In the genomic region with DNA sequence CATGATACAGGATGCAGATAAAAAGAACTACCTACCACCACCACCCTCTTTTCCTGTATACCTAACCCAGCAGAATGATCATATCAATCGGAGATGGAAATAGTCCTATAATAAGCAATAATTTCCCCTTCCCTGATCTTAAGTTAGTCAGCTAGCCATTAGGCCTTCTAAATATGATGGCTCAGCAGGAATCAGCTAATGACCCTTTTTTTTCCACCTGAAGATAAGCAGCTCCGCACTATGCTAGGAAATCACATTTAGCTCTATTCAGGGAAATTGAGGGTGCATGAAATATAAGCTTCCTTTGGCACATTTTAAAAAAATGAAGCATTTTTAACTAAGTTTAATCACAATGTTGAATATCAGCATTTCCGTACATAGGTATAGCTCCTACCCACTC, we compare ENCODE assay signal across 24 cellular contexts.
DNase-seq lines count a peak whose midpoint lies in the region; ATAC-seq, FAIRE-seq and TF ChIP-seq lines count a peak whose summit lies in the region.
"Had no signal": no experiment of that assay in that cellular context is flagged by ENCODE, and none has a peak within 500 bp of the region (broad histone marks: within the 10 kb centered on the region; RNA-seq: fewer than 3 reads in every experiment).

No MANE protein-coding gene starts in this region.

- no peaks in the 10 kb centered on the region for H4K20me1 ChIP-seq in HepG2 (ENCODE audit: insufficient read depth, low read length)
- H4K20me1 ChIP-seq: BLaER1 treated with 17β-estradiol and CSF1 and Interleukin-3, amounts not matched to agents 10 nM and 100 nM had no signal

- DNase-seq in HepG2 (ENCODE audit: low spot score), result no peak
- DNase-seq in right lobe of liver, result no peak
- DNase-seq in GM12892 (ENCODE audit: insufficient read length), result no peak
- DNase-seq: ACHN; AML-193; BE2C; CD4-positive, alpha-beta T cell; CD8-positive, alpha-beta memory T cell; DMS 273 treated with DMSO at 0.1 percent for 48 hours; DMS79; EL; GDM1; GM23248; H7; HCEC 1CT had no signal

- no peak overlapping the region for H3K4me3 ChIP-seq in HepG2 (replicated peaks in 1 of 3; ENCODE audit: insufficient read depth in 1 of 3, low read depth in 2 of 3, low read length in 3 of 3)
- no peak overlapping the region for H3K4me3 ChIP-seq in right lobe of liver
- peak overlapping the region; percentile 4 for H3K4me3 ChIP-seq in endocrine pancreas (ENCODE audit: control insufficient read depth, insufficient read depth, low read length)
- H3K4me3 ChIP-seq in parathyroid adenoma (ENCODE audit: low read depth, low read length), result no peak overlapping the region
- H3K4me3 ChIP-seq: BLaER1 treated with 17β-estradiol and CSF1 and Interleukin-3, amounts not matched to agents 10 nM and 100 nM; GM12878; GM23248 had no signal

- intact Hi-C loops in HepG2 (cut with micrococcal nuclease; ENCODE audit: unreplicated experiment), result no loop called here
- intact Hi-C loops in right lobe of liver (cut with DNase I), result no loop called here

- TF ChIP-seq POLR2A in HepG2 (IDR thresholded peaks at IDR 0.05; ENCODE audit: insufficient read depth in 1 of 2, low read depth in 2 of 2, low read length in 2 of 2) (no peak), right lobe of liver (IDR thresholded peaks at IDR 0.05) (no peak), GM12892 (IDR thresholded peaks at IDR 0.05; ENCODE audit: low read depth, low read length) (no peak)

- TF ChIP-seq CTCF in HepG2 (CRISPR knock-in tag; IDR thresholded peaks at IDR 0.05) (no peak), right lobe of liver (IDR thresholded peaks at IDR 0.05) (no peak), parathyroid adenoma (IDR thresholded peaks at IDR 0.05) (no peak)

- CTCF ChIA-PET in HepG2 (lab: Yijun Ruan, JAX; ENCODE audit: low intra/inter-chr PET ratio, low total read pairs), result no interaction called here

- ATAC-seq in HepG2 (no peak), right lobe of liver (no peak), GM21360 (IDR thresholded peaks at IDR 0.05; ENCODE audit: unreplicated experiment) (no peak)
- ATAC-seq: GM12878 had no signal

- H3K79me2 ChIP-seq in HepG2 (ENCODE audit: insufficient read depth, low read length) (no peaks in the 10 kb centered on the region), parathyroid adenoma (no peaks in the 10 kb centered on the region)

- H3K9me3 ChIP-seq in HepG2 (ENCODE audit: low read length), result no peaks in the 10 kb centered on the region
- no peaks in the 10 kb centered on the region for H3K9me3 ChIP-seq in right lobe of liver
- H3K9me3 ChIP-seq in endocrine pancreas (ENCODE audit: control insufficient read depth, low read length), result no peaks in the 10 kb centered on the region
- H3K9me3 ChIP-seq in parathyroid adenoma (ENCODE audit: control insufficient read depth, low read length), result no peaks in the 10 kb centered on the region
- H3K9me3 ChIP-seq: BE2C; BLaER1 treated with 17β-estradiol and CSF1 and Interleukin-3, amounts not matched to agents 10 nM and 100 nM had no signal

- POLR2A ChIA-PET in HepG2 (lab: Yijun Ruan, JAX), result no interaction called here

- H3K27me3 ChIP-seq in HepG2 (ENCODE audit: control insufficient read depth in 1 of 2, insufficient read depth in 2 of 2, low read length in 2 of 2) (no peaks in the 10 kb centered on the region), right lobe of liver (no peaks in the 10 kb centered on the region), endocrine pancreas (ENCODE audit: control insufficient read depth, insufficient read depth, low read length) (no peaks in the 10 kb centered on the region), parathyroid adenoma (ENCODE audit: control insufficient read depth, insufficient read depth, low read length) (no peaks in the 10 kb centered on the region)
- H3K27me3 ChIP-seq: BE2C; BLaER1 treated with 17β-estradiol and CSF1 and Interleukin-3, amounts not matched to agents 10 nM and 100 nM had no signal

- in situ Hi-C loops in HepG2 (cut with HindIII; ENCODE audit: extremely low pct_ligation_motif_present, low pct_unique_long_range_greater_than_20kb), result no loop called here

- FAIRE-seq in HepG2 (lab: Jason Lieb, UNC) (no peak), GM12892 (lab: Jason Lieb, UNC) (no peak)
- FAIRE-seq: A204.1, D721Med, GM12878, H1 had no signal

- H3K4me2 ChIP-seq in HepG2 (ENCODE audit: low read depth, low read length) (no peak overlapping the region), parathyroid adenoma (ENCODE audit: low read length) (peak overlapping the region; percentile 33)
- H3K4me2 ChIP-seq: BLaER1 treated with 17β-estradiol and CSF1 and Interleukin-3, amounts not matched to agents 10 nM and 100 nM had no signal

- H3K9ac ChIP-seq in HepG2 (ENCODE audit: insufficient read depth, low read depth, low read length), result no peak overlapping the region
- H3K9ac ChIP-seq in endocrine pancreas (ENCODE audit: control insufficient read depth, insufficient read depth, low read length), result no peak overlapping the region
- H3K9ac ChIP-seq in parathyroid adenoma, result no peak overlapping the region
- H3K9ac ChIP-seq: BLaER1 treated with 17β-estradiol and CSF1 and Interleukin-3, amounts not matched to agents 10 nM and 100 nM; GM23248 had no signal

- H3K36me3 ChIP-seq in HepG2 (replicated peaks in 1 of 2; ENCODE audit: control insufficient read depth in 1 of 2, insufficient read depth in 2 of 2, low read length in 2 of 2), result no peaks in the 10 kb centered on the region
- H3K36me3 ChIP-seq in right lobe of liver, result no peaks in the 10 kb centered on the region
- no peaks in the 10 kb centered on the region for H3K36me3 ChIP-seq in endocrine pancreas (ENCODE audit: control insufficient read depth, insufficient read depth, low read length)
- no peaks in the 10 kb centered on the region for H3K36me3 ChIP-seq in parathyroid adenoma (ENCODE audit: control insufficient read depth, insufficient read depth, low read length)
- H3K36me3 ChIP-seq: BE2C; BLaER1 treated with 17β-estradiol and CSF1 and Interleukin-3, amounts not matched to agents 10 nM and 100 nM had no signal

- no peak overlapping the region for H2AFZ ChIP-seq in HepG2 (ENCODE audit: low read length)
- H2AFZ ChIP-seq in parathyroid adenoma, result no peak overlapping the region
- H2AFZ ChIP-seq: GM23248 had no signal

- H3K4me1 ChIP-seq in HepG2 (ENCODE audit: insufficient read depth, low read length) (no peaks in the 10 kb centered on the region), right lobe of liver (no peaks in the 10 kb centered on the region), endocrine pancreas (ENCODE audit: control insufficient read depth, insufficient read depth, low read length) (peaks cover 10% of the 10 kb centered on the region), parathyroid adenoma (no peaks in the 10 kb centered on the region)
- H3K4me1 ChIP-seq: BE2C; BLaER1 treated with 17β-estradiol and CSF1 and Interleukin-3, amounts not matched to agents 10 nM and 100 nM had no signal

- TF ChIP-seq EP300 in HepG2 (IDR thresholded peaks at IDR 0.05; ENCODE audit: low read depth in 2 of 2, low read length in 2 of 2) (no peak), HepG2 (CRISPR knock-in tag; IDR thresholded peaks at IDR 0.05; ENCODE audit: borderline replicate concordance) (no peak)

- no peak overlapping the region for H3K27ac ChIP-seq in HepG2 (ENCODE audit: extremely low read length, insufficient read depth, low read length)
- H3K27ac ChIP-seq in right lobe of liver, result no peak overlapping the region
- H3K27ac ChIP-seq in parathyroid adenoma, result no peak overlapping the region
- H3K27ac ChIP-seq: 22Rv1; BLaER1 treated with 17β-estradiol and CSF1 and Interleukin-3, amounts not matched to agents 10 nM and 100 nM; GM23248 had no signal

- no peak for TF ChIP-seq RAD21 in HepG2 (CRISPR knock-in tag; IDR thresholded peaks at IDR 0.05)

- BruUV-seq in HepG2 (replicated peaks; lab: Mats Ljungman, UMichigan), result no TSS peak

- 63% methylated on average over 3 of the region's 3 CpGs for WGBS in HepG2 (ENCODE audit: low lambda C conversion rate)
- WGBS in right lobe of liver (ENCODE audit: insufficient coverage, low coverage, low lambda C conversion rate, missing lambda C conversion rate), result 85% methylated on average over 3 of the region's 3 CpGs

TF ChIP-seq in HepG2, 621 proteins besides CTCF, POLR2A, EP300 and RAD21 (continues in another document):
- no peak for TF ChIP-seq HOXA7 (CRISPR knock-in tag; IDR thresholded peaks at IDR 0.05)
- no peak for TF ChIP-seq ZBTB26 (CRISPR knock-in tag; IDR thresholded peaks at IDR 0.05; ENCODE audit: borderline replicate concordance)
- peak; percentile 39 to 70; a peak in 3 of 4 replicates for TF ChIP-seq MAFK (conservative IDR thresholded peaks at IDR 0.05 in 1 of 2, IDR thresholded peaks at IDR 0.05 in 1 of 2; ENCODE audit: low read length in 2 of 2)
- no peak for TF ChIP-seq RCOR2 (CRISPR knock-in tag; IDR thresholded peaks at IDR 0.05)
- TF ChIP-seq, protein P1, sequence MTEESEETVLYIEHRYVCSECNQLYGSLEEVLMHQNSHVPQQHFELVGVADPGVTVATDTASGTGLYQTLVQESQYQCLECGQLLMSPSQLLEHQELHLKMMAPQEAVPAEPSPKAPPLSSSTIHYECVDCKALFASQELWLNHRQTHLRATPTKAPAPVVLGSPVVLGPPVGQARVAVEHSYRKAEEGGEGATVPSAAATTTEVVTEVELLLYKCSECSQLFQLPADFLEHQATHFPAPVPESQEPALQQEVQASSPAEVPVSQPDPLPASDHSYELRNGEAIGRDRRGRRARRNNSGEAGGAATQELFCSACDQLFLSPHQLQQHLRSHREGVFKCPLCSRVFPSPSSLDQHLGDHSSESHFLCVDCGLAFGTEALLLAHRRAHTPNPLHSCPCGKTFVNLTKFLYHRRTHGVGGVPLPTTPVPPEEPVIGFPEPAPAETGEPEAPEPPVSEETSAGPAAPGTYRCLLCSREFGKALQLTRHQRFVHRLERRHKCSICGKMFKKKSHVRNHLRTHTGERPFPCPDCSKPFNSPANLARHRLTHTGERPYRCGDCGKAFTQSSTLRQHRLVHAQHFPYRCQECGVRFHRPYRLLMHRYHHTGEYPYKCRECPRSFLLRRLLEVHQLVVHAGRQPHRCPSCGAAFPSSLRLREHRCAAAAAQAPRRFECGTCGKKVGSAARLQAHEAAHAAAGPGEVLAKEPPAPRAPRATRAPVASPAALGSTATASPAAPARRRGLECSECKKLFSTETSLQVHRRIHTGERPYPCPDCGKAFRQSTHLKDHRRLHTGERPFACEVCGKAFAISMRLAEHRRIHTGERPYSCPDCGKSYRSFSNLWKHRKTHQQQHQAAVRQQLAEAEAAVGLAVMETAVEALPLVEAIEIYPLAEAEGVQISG (CRISPR knock-in tag; IDR thresholded peaks at IDR 0.05), result no peak
